8 cellular contexts compared by ENCODE assay signal in the genomic region with DNA sequence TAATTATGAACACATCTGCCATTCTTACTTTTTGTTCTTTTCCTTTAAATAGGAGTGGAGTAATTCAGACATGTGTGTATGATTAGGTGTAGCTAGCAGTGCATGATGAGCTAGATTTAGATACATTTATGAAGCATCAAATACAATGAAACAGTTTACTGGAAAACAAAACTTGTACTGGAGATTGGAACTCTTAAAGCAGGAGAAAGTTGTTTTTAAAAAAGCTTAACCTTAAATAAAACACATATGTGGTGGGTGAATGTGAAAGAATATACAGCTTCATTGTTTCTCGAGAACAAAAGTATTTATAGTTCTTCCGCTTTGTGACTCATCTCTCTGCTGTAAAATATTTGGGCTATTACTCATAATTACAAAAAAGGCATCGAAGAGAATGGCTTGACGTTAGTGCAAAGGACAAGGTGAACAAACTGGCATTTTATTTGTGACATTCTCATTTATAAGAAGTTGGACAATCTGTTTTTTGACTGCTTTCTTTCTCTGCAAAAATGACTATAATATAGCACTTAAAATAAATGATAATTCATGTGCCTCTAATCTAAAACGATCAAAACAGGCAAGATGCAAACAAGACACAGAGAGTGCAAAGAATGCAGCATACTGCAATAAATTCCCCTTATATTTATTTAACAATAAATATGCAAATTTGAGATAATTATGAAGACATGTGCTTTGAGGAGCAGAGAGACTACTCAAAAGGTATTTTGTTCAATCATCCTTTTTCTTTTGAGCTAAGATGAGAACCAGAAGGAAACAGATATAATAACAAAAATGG.
DNase-seq lines count a peak whose midpoint lies in the region; ATAC-seq, FAIRE-seq and TF ChIP-seq lines count a peak whose summit lies in the region.

No MANE protein-coding gene starts in this region.

- no peaks in the 10 kb centered on the region for H3K36me3 ChIP-seq in WERI-Rb-1

- H3K27me3 ChIP-seq in WERI-Rb-1 (ENCODE audit: insufficient read depth, low read depth, severe bottlenecking), result no peaks in the 10 kb centered on the region

- no peak overlapping the region for H3K4me3 ChIP-seq in AG09309 (ENCODE audit: control insufficient read depth, low read depth, low read length)
- H3K4me3 ChIP-seq in WERI-Rb-1 (ENCODE audit: low read depth, low read length), result no peak overlapping the region

- no peak overlapping the region for H3K27ac ChIP-seq in WERI-Rb-1

- peak; percentile 85 for ATAC-seq in GM21390 (IDR thresholded peaks at IDR 0.05; ENCODE audit: unreplicated experiment)

- no peaks in the 10 kb centered on the region for H3K9me3 ChIP-seq in WERI-Rb-1 (ENCODE audit: severe bottlenecking)

- FAIRE-seq in endometrium (lab: Jason Lieb, UNC), result peak; percentile 69

- DNase-seq in AG09309 (ENCODE audit: low read depth) (peak; percentile 57), HS-5 (ENCODE audit: low read depth) (peak; percentile 73), cerebellum (ENCODE audit: low spot score) (no peak), WERI-Rb-1 (no peak), COR-L47 (lab: John Stamatoyannopoulos, UW) (no peak)
- no peak for DNase-seq in stimulated activated CD4-positive, alpha-beta T cell treated with anti-CD3 and anti-CD28 coated beads, Interleukin-15, amount 100 ng/mL, for 24 hours

- no peak for TF ChIP-seq CTCF in AG09309 (IDR thresholded peaks at IDR 0.05; ENCODE audit: control insufficient read depth, insufficient read depth, low read depth, low read length, missing control alignments)
- no peak for TF ChIP-seq CTCF in WERI-Rb-1 (IDR thresholded peaks at IDR 0.05; ENCODE audit: low read depth, low read length)

Comparison
In these comparisons a context has a peak if more than half of its experiments do, and no peak if none do; other contexts are left out.
1. DNase-seq: peak in AG09309 (single experiment) and HS-5 (single experiment); none in cerebellum (single experiment), WERI-Rb-1 (single experiment), stimulated activated CD4-positive, alpha-beta T cell treated with anti-CD3 and anti-CD28 coated beads, Interleukin-15, amount 100 ng/mL, for 24 hours (single experiment) and COR-L47 (single experiment).